Comparison of ENCODE assay signal across 8 cellular contexts in the genomic region with DNA sequence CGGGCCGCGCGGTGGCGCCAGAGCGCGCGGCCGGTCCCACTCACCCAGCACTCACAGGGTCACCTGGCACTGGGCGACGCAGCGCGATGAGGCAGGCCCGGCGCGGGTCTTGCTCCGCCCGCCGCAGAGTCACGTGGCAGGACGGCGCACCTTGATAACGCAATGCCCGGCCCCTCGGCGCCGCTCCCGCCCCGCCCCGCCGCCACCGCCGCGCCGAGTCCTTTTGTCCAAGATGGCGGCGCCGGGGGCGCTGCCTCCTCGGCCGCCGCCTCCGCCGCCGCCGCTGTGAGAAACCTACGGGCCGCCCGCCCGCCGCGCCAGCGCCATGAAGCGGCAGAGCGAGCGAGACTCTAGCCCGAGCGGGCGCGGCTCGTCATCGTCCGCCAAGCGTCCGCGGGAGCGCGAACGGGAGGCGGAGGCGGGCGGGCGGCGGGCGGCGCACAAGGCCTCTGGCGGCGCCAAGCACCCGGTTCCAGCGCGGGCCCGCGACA. TPM values are rescaled to one million over a fixed set of nuclear protein-coding genes. Genes with fewer than 3 reads are reported as not detected.
A peak's percentile ranks its signal among the peaks of the same experiment; 100 is the strongest.
DNase-seq lines count a peak whose midpoint lies in the region; ATAC-seq and TF ChIP-seq lines count a peak whose summit lies in the region.

A gene with protein sequence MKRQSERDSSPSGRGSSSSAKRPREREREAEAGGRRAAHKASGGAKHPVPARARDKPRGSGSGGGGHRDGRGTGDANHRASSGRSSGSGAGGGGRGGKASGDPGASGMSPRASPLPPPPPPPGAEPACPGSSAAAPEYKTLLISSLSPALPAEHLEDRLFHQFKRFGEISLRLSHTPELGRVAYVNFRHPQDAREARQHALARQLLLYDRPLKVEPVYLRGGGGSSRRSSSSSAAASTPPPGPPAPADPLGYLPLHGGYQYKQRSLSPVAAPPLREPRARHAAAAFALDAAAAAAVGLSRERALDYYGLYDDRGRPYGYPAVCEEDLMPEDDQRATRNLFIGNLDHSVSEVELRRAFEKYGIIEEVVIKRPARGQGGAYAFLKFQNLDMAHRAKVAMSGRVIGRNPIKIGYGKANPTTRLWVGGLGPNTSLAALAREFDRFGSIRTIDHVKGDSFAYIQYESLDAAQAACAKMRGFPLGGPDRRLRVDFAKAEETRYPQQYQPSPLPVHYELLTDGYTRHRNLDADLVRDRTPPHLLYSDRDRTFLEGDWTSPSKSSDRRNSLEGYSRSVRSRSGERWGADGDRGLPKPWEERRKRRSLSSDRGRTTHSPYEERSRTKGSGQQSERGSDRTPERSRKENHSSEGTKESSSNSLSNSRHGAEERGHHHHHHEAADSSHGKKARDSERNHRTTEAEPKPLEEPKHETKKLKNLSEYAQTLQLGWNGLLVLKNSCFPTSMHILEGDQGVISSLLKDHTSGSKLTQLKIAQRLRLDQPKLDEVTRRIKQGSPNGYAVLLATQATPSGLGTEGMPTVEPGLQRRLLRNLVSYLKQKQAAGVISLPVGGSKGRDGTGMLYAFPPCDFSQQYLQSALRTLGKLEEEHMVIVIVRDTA (plus strand): TSS at position 211 of the 491 bp plus-strand sequence. CDS start 115 bp downstream, at position 326.

- no peak within 1 kb of the TSS for H3K27ac ChIP-seq in muscle layer of duodenum (ENCODE audit: low read length)

- peak within 1 kb of the TSS; percentile 88 for H3K4me3 Mint-ChIP-seq in activated T-cell treated with anti-CD3 and anti-CD28 coated beads, Interleukin-2, amount 50 U/mL, for 4 hours

- H3K36me3 ChIP-seq in muscle layer of duodenum (ENCODE audit: control insufficient read depth in 1 of 2, insufficient read depth in 2 of 2, low read length in 2 of 2), result peaks cover 48 to 58% of the 10 kb centered on the region in 2 donors

- H3K36me3 Mint-ChIP-seq in activated T-cell treated with anti-CD3 and anti-CD28 coated beads, Interleukin-2, amount 50 U/mL, for 4 hours (ENCODE audit: insufficient read depth), result peaks cover 38% of the 10 kb centered on the region

- H3K9me3 Mint-ChIP-seq in activated T-cell treated with anti-CD3 and anti-CD28 coated beads, Interleukin-2, amount 50 U/mL, for 4 hours, result no peaks in the 10 kb centered on the region

- H3K27me3 Mint-ChIP-seq in activated T-cell treated with anti-CD3 and anti-CD28 coated beads, Interleukin-2, amount 50 U/mL, for 4 hours (ENCODE audit: low read depth), result no peaks in the 10 kb centered on the region

- no peaks in the 10 kb centered on the region for H3K9me3 ChIP-seq in muscle layer of duodenum (ENCODE audit: control insufficient read depth in 1 of 2, low read length in 2 of 2)

- peak; percentile 94 for ATAC-seq in GM21576 (IDR thresholded peaks at IDR 0.05; ENCODE audit: unreplicated experiment)
- peak; percentile 91 to 94 for ATAC-seq in activated T-cell treated with anti-CD3 and anti-CD28 coated beads, Interleukin-2, amount 50 U/mL, for 4 hours
- ATAC-seq in esophagus mucosa, result peak; percentile 91

- H3K4me1 ChIP-seq in muscle layer of duodenum (ENCODE audit: control insufficient read depth in 1 of 2, insufficient read depth in 2 of 2, low read length in 2 of 2), result peaks cover 28 to 63% of the 10 kb centered on the region in 2 donors

- DNase-seq in DMS153 treated with DMSO at 0.1 percent for 48 hours (lab: John Stamatoyannopoulos, UW; ENCODE audit: unreplicated experiment), result peak; percentile 33
- peak; percentile 93 for DNase-seq in Jurkat, Clone E6-1 (ENCODE audit: low read depth, low spot score)
- peak; percentile 97 for DNase-seq in activated T-cell treated with anti-CD3 and anti-CD28 coated beads, Interleukin-2, amount 50 U/mL, for 4 hours
- peak; percentile 93 to 96 for DNase-seq in stimulated activated CD8-positive, alpha-beta memory T cell treated with anti-CD3 and anti-CD28 coated beads, Interleukin-7, amount 100 ng/mL, for 48 hours (ENCODE audit: extremely low read depth in 1 of 2, low read depth in 1 of 2)

- H3K4me1 Mint-ChIP-seq in activated T-cell treated with anti-CD3 and anti-CD28 coated beads, Interleukin-2, amount 50 U/mL, for 4 hours (ENCODE audit: low read depth), result peaks cover 69% of the 10 kb centered on the region

- no peaks in the 10 kb centered on the region for H3K27me3 ChIP-seq in muscle layer of duodenum (ENCODE audit: low read depth, low read length)

- H3K4me3 ChIP-seq in Jurkat, Clone E6-1 (ENCODE audit: low read length), result peak within 1 kb of the TSS; percentile 76
- peak within 1 kb of the TSS; percentile 45 to 68 for H3K4me3 ChIP-seq in muscle layer of duodenum (ENCODE audit: low read depth in 1 of 2, low read length in 2 of 2)

TF ChIP-seq in PFSK-1, 5 proteins besides CTCF, POLR2A, EP300 and RAD21:
- no peak for TF ChIP-seq FOXP2 (optimal IDR thresholded peaks at IDR 0.05; ENCODE audit: borderline replicate concordance, extremely low read depth, extremely low read length, insufficient read depth)
- TF ChIP-seq TAF1 (IDR thresholded peaks at IDR 0.05; ENCODE audit: borderline replicate concordance, insufficient read depth, low read length), result peak; percentile 10; the same call in 1 of the 2 replicates
- TF ChIP-seq POLR2AphosphoS5 (IDR thresholded peaks at IDR 0.05; ENCODE audit: low read depth, low read length), result peak; percentile 30; the same call in 1 of the 2 replicates
TF ChIP-seq in PFSK-1: peak in this region for 2.

RNA-seq across cellular contexts. Expression of the gene that starts here (rescaled TPM):
- polyA plus RNA-seq in Jurkat, Clone E6-1 (2012; ENCODE audit: insufficient read depth, insufficient read length), result 31.0 TPM
- polyA plus RNA-seq in PFSK-1 (2012; ENCODE audit: insufficient read length, low read depth), result 26.9 TPM
- 10 to 100 TPM; 42.1 to 43.4 (median 42.3) TPM for total RNA-seq in activated T-cell treated with anti-CD3 and anti-CD28 coated beads, Interleukin-2, amount 50 U/mL, for 4 hours
- total RNA-seq in esophagus mucosa, result 25.1 TPM

Comparison
In these comparisons a context has a peak if more than half of its experiments do, and no peak if none do; other contexts are left out.
1. DNase-seq: peak in every context shown above with its lines; median percentile 97 in activated T-cell treated with anti-CD3 and anti-CD28 coated beads, Interleukin-2, amount 50 U/mL, for 4 hours; 94 in stimulated activated CD8-positive, alpha-beta memory T cell treated with anti-CD3 and anti-CD28 coated beads, Interleukin-7, amount 100 ng/mL, for 48 hours; 93 in Jurkat, Clone E6-1; 33 in DMS153 treated with DMSO at 0.1 percent for 48 hours.